In genomic region chr7:87747681-87748080, GRCh38 we compare ENCODE assay signal across 25 cellular contexts.
"Had no signal": no experiment of that assay in that cellular context is flagged by ENCODE, and none has a peak within 500 bp of the region (broad histone marks: within the 10 kb centered on the region; RNA-seq: fewer than 3 reads in every experiment).

No MANE protein-coding gene starts in this region.

- DNase-seq: dermis blood vessel endothelial cell; effector memory CD4-positive, alpha-beta T cell; esophagus squamous epithelium; foreskin melanocyte; heart right ventricle; hippocampal formation; left ventricle myocardium superior; lower lobe of right lung; natural killer cell; nucleus accumbens; pancreas; stimulated activated CD4-positive, alpha-beta T cell treated with anti-CD3 and anti-CD28 coated beads, Interleukin-2, amount 100 ng/mL, for 24 hours; stimulated activated CD4-positive, alpha-beta T cell treated with anti-CD3 and anti-CD28 coated beads, Interleukin-4, amount 100 ng/mL, for 24 hours; stimulated activated naive CD4-positive, alpha-beta T cell treated with Interleukin-2 at 50 U/mL for 16 hours; stomach; tibial artery had no signal

- H3K4me1 ChIP-seq: esophagus squamous epithelium, heart right ventricle, lower lobe of right lung, pancreas, stomach, tibial artery had no signal

- H3K4me3 Mint-ChIP-seq: central memory CD8-positive, alpha-beta T cell; natural killer cell; neural crest cell; stimulated activated effector memory CD8-positive, alpha-beta T cell treated with anti-CD3 and anti-CD28 coated beads, Interleukin-12 subunit alpha, Interleukin-12 subunit beta, amount 100 ng/mL, for 72 hours; type B pancreatic cell had no signal

- H3K27ac Mint-ChIP-seq: natural killer cell; progenitor cell of endocrine pancreas; stimulated activated effector memory CD8-positive, alpha-beta T cell treated with anti-CD3 and anti-CD28 coated beads, Interleukin-12 subunit alpha, Interleukin-12 subunit beta, amount 100 ng/mL, for 72 hours; type B pancreatic cell had no signal

- H3K36me3 ChIP-seq: esophagus squamous epithelium, heart right ventricle, lower lobe of right lung, pancreas, stomach, tibial artery had no signal

- H3K27me3 Mint-ChIP-seq: central memory CD8-positive, alpha-beta T cell; progenitor cell of endocrine pancreas; type B pancreatic cell had no signal

- H3K9me3 ChIP-seq: esophagus squamous epithelium, heart right ventricle, lower lobe of right lung, pancreas, stomach, tibial artery had no signal

- H3K27ac ChIP-seq: coronary artery, esophagus squamous epithelium, heart right ventricle, lower lobe of right lung, pancreas, stomach, tibial artery had no signal

- H3K4me1 Mint-ChIP-seq: central memory CD8-positive, alpha-beta T cell; neural crest cell had no signal

- H3K4me3 ChIP-seq: coronary artery, esophagus squamous epithelium, heart right ventricle, lower lobe of right lung, pancreas, stomach, tibial artery had no signal

- ATAC-seq: heart right ventricle; left ventricle myocardium superior; lower lobe of right lung; natural killer cell; pancreas; sciatic nerve; stimulated activated effector memory CD8-positive, alpha-beta T cell treated with anti-CD3 and anti-CD28 coated beads, Interleukin-12 subunit alpha, Interleukin-12 subunit beta, amount 100 ng/mL, for 72 hours had no signal

- H3K27me3 ChIP-seq: esophagus squamous epithelium, heart right ventricle, pancreas, stomach, tibial artery had no signal

- FAIRE-seq: endometrium, keratinocyte, pancreas had no signal

- H3K36me3 Mint-ChIP-seq: natural killer cell; stimulated activated effector memory CD8-positive, alpha-beta T cell treated with anti-CD3 and anti-CD28 coated beads, Interleukin-12 subunit alpha, Interleukin-12 subunit beta, amount 100 ng/mL, for 72 hours; type B pancreatic cell had no signal

- H3K9me3 Mint-ChIP-seq: central memory CD8-positive, alpha-beta T cell; neural crest cell; stimulated activated effector memory CD8-positive, alpha-beta T cell treated with anti-CD3 and anti-CD28 coated beads, Interleukin-12 subunit alpha, Interleukin-12 subunit beta, amount 100 ng/mL, for 72 hours; type B pancreatic cell had no signal
